In the genomic region with DNA sequence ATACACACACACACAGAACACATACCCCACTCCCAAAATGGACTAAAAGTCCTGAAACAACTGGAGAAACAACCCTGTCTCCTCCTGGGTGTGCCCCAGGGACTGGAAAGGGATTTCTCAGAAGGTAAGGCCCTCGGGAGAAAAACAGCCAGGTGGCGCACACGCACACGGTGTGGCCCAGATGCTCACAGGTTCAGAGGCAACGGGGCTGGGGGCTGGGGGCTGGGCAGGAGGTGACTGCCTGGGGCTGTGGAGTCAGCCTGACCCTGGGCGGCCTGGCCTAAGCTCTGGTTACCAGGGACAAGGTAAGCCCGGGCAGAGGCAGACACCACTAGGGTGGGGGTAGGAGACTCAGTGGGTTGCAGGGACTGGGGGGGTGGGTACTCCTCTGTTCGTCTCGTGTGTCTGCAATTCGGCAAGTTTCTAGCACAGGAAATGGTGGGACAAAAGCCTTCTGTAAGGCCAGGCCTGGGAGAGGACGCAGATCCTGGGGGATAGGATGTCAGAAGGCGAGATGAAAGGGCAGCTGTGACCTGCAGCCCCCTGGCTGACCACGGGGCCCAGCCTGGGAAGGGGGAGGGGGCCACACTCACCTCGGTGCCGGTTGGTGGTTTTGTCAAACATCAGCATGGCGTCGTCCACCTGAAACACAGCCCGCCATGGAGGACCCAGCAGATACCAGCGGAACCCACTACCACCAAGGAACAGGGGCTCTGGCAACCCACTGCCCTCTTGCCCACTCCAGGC, we compare ENCODE assay signal across 2 cellular contexts.
TF ChIP-seq lines count a peak whose summit lies in the region.

No MANE protein-coding gene starts in this region.

TF ChIP-seq in IMR-90, 13 proteins besides CTCF, POLR2A, EP300 and RAD21:
- TF ChIP-seq MXI1 (IDR thresholded peaks at IDR 0.05; ENCODE audit: borderline replicate concordance, low read depth, low read length): no peak
- no peak for TF ChIP-seq FOS (IDR thresholded peaks at IDR 0.05; ENCODE audit: low read depth, low read length)
- TF ChIP-seq, protein P1, sequence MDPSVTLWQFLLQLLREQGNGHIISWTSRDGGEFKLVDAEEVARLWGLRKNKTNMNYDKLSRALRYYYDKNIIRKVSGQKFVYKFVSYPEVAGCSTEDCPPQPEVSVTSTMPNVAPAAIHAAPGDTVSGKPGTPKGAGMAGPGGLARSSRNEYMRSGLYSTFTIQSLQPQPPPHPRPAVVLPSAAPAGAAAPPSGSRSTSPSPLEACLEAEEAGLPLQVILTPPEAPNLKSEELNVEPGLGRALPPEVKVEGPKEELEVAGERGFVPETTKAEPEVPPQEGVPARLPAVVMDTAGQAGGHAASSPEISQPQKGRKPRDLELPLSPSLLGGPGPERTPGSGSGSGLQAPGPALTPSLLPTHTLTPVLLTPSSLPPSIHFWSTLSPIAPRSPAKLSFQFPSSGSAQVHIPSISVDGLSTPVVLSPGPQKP (IDR thresholded peaks at IDR 0.05; ENCODE audit: borderline replicate concordance, low read depth, low read length): no peak
- TF ChIP-seq MAFK (IDR thresholded peaks at IDR 0.05; ENCODE audit: low read depth, low read length): no peak
- TF ChIP-seq MAZ (IDR thresholded peaks at IDR 0.05; ENCODE audit: borderline replicate concordance, low read depth, low read length): no peak
- no peak for TF ChIP-seq BHLHE40 (IDR thresholded peaks at IDR 0.05; ENCODE audit: low read depth, low read length)
- TF ChIP-seq SMC3 (IDR thresholded peaks at IDR 0.05; ENCODE audit: low read depth, low read length): no peak
- no peak for TF ChIP-seq RFX5 (IDR thresholded peaks at IDR 0.05; ENCODE audit: low read depth, low read length)
- no peak for TF ChIP-seq RCOR1 (IDR thresholded peaks at IDR 0.05; ENCODE audit: insufficient replicate concordance, low read length)
- no peak for TF ChIP-seq NFE2L2 (IDR thresholded peaks at IDR 0.05; ENCODE audit: low read depth, low read length)
- no peak for TF ChIP-seq CHD1 (IDR thresholded peaks at IDR 0.05; ENCODE audit: low read depth, low read length)
- no peak for TF ChIP-seq CEBPB (IDR thresholded peaks at IDR 0.05; ENCODE audit: low read depth, low read length)
- TF ChIP-seq, protein P2, sequence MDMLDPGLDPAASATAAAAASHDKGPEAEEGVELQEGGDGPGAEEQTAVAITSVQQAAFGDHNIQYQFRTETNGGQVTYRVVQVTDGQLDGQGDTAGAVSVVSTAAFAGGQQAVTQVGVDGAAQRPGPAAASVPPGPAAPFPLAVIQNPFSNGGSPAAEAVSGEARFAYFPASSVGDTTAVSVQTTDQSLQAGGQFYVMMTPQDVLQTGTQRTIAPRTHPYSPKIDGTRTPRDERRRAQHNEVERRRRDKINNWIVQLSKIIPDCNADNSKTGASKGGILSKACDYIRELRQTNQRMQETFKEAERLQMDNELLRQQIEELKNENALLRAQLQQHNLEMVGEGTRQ (IDR thresholded peaks at IDR 0.05; ENCODE audit: low read depth, low read length): no peak

TF ChIP-seq in WTC11, 78 proteins besides CTCF, POLR2A, EP300 and RAD21:
- TF ChIP-seq, protein P3, sequence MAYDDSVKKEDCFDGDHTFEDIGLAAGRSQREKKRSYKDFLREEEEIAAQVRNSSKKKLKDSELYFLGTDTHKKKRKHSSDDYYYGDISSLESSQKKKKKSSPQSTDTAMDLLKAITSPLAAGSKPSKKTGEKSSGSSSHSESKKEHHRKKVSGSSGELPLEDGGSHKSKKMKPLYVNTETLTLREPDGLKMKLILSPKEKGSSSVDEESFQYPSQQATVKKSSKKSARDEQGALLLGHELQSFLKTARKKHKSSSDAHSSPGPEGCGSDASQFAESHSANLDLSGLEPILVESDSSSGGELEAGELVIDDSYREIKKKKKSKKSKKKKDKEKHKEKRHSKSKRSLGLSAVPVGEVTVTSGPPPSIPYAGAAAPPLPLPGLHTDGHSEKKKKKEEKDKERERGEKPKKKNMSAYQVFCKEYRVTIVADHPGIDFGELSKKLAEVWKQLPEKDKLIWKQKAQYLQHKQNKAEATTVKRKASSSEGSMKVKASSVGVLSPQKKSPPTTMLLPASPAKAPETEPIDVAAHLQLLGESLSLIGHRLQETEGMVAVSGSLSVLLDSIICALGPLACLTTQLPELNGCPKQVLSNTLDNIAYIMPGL (CRISPR knock-in tag; IDR thresholded peaks at IDR 0.05): no peak
- TF ChIP-seq NFE2L1 (CRISPR knock-in tag; IDR thresholded peaks at IDR 0.05): 0 out of 2 replicates have a peak, but pooled peaks have one; percentile 14
- TF ChIP-seq, protein P4, sequence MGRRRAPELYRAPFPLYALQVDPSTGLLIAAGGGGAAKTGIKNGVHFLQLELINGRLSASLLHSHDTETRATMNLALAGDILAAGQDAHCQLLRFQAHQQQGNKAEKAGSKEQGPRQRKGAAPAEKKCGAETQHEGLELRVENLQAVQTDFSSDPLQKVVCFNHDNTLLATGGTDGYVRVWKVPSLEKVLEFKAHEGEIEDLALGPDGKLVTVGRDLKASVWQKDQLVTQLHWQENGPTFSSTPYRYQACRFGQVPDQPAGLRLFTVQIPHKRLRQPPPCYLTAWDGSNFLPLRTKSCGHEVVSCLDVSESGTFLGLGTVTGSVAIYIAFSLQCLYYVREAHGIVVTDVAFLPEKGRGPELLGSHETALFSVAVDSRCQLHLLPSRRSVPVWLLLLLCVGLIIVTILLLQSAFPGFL (CRISPR knock-in tag; IDR thresholded peaks at IDR 0.05; ENCODE audit: borderline replicate concordance): no peak
- no peak for TF ChIP-seq TEAD1 (CRISPR knock-in tag; IDR thresholded peaks at IDR 0.05)
- peak; percentile 39; the same call in 1 of the 2 replicates for TF ChIP-seq FOXP1 (CRISPR knock-in tag; IDR thresholded peaks at IDR 0.05; ENCODE audit: borderline replicate concordance)
- no peak for TF ChIP-seq PRRX2 (CRISPR knock-in tag; IDR thresholded peaks at IDR 0.05)
- TF ChIP-seq, protein P5, sequence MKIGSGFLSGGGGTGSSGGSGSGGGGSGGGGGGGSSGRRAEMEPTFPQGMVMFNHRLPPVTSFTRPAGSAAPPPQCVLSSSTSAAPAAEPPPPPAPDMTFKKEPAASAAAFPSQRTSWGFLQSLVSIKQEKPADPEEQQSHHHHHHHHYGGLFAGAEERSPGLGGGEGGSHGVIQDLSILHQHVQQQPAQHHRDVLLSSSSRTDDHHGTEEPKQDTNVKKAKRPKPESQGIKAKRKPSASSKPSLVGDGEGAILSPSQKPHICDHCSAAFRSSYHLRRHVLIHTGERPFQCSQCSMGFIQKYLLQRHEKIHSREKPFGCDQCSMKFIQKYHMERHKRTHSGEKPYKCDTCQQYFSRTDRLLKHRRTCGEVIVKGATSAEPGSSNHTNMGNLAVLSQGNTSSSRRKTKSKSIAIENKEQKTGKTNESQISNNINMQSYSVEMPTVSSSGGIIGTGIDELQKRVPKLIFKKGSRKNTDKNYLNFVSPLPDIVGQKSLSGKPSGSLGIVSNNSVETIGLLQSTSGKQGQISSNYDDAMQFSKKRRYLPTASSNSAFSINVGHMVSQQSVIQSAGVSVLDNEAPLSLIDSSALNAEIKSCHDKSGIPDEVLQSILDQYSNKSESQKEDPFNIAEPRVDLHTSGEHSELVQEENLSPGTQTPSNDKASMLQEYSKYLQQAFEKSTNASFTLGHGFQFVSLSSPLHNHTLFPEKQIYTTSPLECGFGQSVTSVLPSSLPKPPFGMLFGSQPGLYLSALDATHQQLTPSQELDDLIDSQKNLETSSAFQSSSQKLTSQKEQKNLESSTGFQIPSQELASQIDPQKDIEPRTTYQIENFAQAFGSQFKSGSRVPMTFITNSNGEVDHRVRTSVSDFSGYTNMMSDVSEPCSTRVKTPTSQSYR (CRISPR knock-in tag; IDR thresholded peaks at IDR 0.05): peak; percentile 63; the same call in 1 of the 2 replicates
